30 cellular contexts compared by ENCODE assay signal in the genomic region with DNA sequence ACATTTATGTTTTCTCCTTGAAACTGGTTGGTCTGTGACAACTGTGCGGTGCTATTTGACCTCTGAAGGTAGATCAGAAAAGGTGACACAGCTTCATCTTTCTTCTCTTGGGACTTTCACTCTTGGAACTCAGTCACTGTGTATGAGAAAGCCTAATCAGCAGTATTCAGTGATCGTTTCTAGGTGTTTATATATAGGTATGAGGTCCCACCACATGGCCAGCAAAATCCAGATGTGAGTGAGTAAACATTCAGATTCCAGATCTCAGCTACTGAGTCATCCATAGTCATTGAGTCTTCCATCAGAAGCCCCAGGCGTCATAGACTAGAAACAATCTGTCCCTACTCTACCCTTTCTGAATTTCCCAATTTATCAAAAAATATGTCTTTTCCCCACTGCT.
DNase-seq lines count a peak whose midpoint lies in the region; ATAC-seq and TF ChIP-seq lines count a peak whose summit lies in the region.
"Had no signal": no experiment of that assay in that cellular context is flagged by ENCODE, and none has a peak within 500 bp of the region (broad histone marks: within the 10 kb centered on the region; RNA-seq: fewer than 3 reads in every experiment).

No MANE protein-coding gene starts in this region.

- H3K4me3 ChIP-seq in RWPE2 (ENCODE audit: severe bottlenecking) (no peak overlapping the region), fibroblast of mammary gland (ENCODE audit: control insufficient read depth, low read depth, low read length) (no peak overlapping the region), Karpas-422 (ENCODE audit: low read length) (no peak overlapping the region)
- H3K4me3 ChIP-seq: gastrocnemius medialis, left lung had no signal

- no peaks in the 10 kb centered on the region for H3K36me3 Mint-ChIP-seq in HFFc6 (ENCODE audit: low read depth)
- H3K36me3 Mint-ChIP-seq: stimulated activated effector memory CD8-positive, alpha-beta T cell treated with anti-CD3 and anti-CD28 coated beads, Interleukin-12 subunit alpha, Interleukin-12 subunit beta, amount 100 ng/mL, for 72 hours had no signal

- H3K4me1 Mint-ChIP-seq in HFFc6 (ENCODE audit: low read depth): peaks cover 11% of the 10 kb centered on the region
- H3K4me1 Mint-ChIP-seq: activated CD4-positive, alpha-beta T cell treated with anti-CD3 and anti-CD28 coated beads, Interleukin-2, amount 10 ng/mL, durations not matched to agents 7 days and 5 days; immature natural killer cell; stimulated activated effector memory CD8-positive, alpha-beta T cell treated with anti-CD3 and anti-CD28 coated beads, Interleukin-12 subunit alpha, Interleukin-12 subunit beta, amount 100 ng/mL, for 72 hours had no signal

- no peak for TF ChIP-seq CTCF in HFFc6 (IDR thresholded peaks at IDR 0.05)
- TF ChIP-seq CTCF in RWPE2 (IDR thresholded peaks at IDR 0.05; ENCODE audit: poor library complexity, severe bottlenecking): no peak
- no peak for TF ChIP-seq CTCF in fibroblast of mammary gland (conservative IDR thresholded peaks at IDR 0.05; ENCODE audit: control insufficient read depth, insufficient read depth, low read depth, low read length)

- no peaks in the 10 kb centered on the region for H3K9me2 ChIP-seq in Karpas-422 (replicated peaks; ENCODE audit: insufficient read depth, low read length)

- H3K27ac Mint-ChIP-seq in HFFc6: no peak overlapping the region
- H3K27ac Mint-ChIP-seq: activated CD4-positive, alpha-beta T cell treated with anti-CD3 and anti-CD28 coated beads, Interleukin-2, amount 10 ng/mL, durations not matched to agents 7 days and 5 days; activated T-cell treated with anti-CD3 and anti-CD28 coated beads, Interleukin-2, amount 50 U/mL, for 24 hours; immature natural killer cell; progenitor cell of endocrine pancreas; stimulated activated effector memory CD8-positive, alpha-beta T cell treated with anti-CD3 and anti-CD28 coated beads, Interleukin-12 subunit alpha, Interleukin-12 subunit beta, amount 100 ng/mL, for 72 hours had no signal

- ATAC-seq in RWPE2 (ENCODE audit: low read depth) (peak; percentile 79), left cardiac atrium (no peak)
- ATAC-seq: gastrocnemius medialis; left lung; sciatic nerve; stimulated activated effector memory CD8-positive, alpha-beta T cell treated with anti-CD3 and anti-CD28 coated beads, Interleukin-12 subunit alpha, Interleukin-12 subunit beta, amount 100 ng/mL, for 72 hours had no signal

- H3K9me3 ChIP-seq in RWPE2 (ENCODE audit: severe bottlenecking): no peaks in the 10 kb centered on the region
- H3K9me3 ChIP-seq in Karpas-422 (ENCODE audit: low read length): no peaks in the 10 kb centered on the region
- H3K9me3 ChIP-seq: Caco-2, gastrocnemius medialis had no signal

- H3K4me1 ChIP-seq in RWPE2 (ENCODE audit: insufficient read depth, poor library complexity, severe bottlenecking): no peaks in the 10 kb centered on the region
- no peaks in the 10 kb centered on the region for H3K4me1 ChIP-seq in Karpas-422 (ENCODE audit: low read length)
- H3K4me1 ChIP-seq: Caco-2, gastrocnemius medialis, left lung had no signal

- H3K4me2 ChIP-seq in Karpas-422 (ENCODE audit: low read depth, low read length, poor library complexity, severe bottlenecking): no peak overlapping the region

- no peak overlapping the region for H3K9ac ChIP-seq in Karpas-422 (ENCODE audit: low read length)

- DNase-seq in AG08396 (ENCODE audit: low spot score) (peak; percentile 24), HFFc6 (peak; percentile 25), RWPE2 (ENCODE audit: low spot score) (no peak), fibroblast of mammary gland (ENCODE audit: low read depth) (peak; percentile 85), NCI-H128 (lab: John Stamatoyannopoulos, UW; ENCODE audit: unreplicated experiment) (no peak), left cardiac atrium (no peak), ACHN (no peak), Karpas-422 (no peak)
- DNase-seq: activated CD4-positive, alpha-beta T cell treated with anti-CD3 and anti-CD28 coated beads, Interleukin-2, amount 10 ng/mL, durations not matched to agents 7 days and 5 days; activated naive CD4-positive, alpha-beta T cell; activated T-cell treated with anti-CD3 and anti-CD28 coated beads, Interleukin-2, amount 50 U/mL, for 24 hours; brain microvascular endothelial cell; Caco-2; DND-41; effector CD4-positive, alpha-beta T cell; gastrocnemius medialis; hypothalamus; immature natural killer cell; left lung; NCI-H1105 treated with DMSO at 0.1 percent for 48 hours; NCI-H2029 treated with DMSO at 0.1 percent for 48 hours; NCI-H774; SHP77; stimulated activated CD4-positive, alpha-beta T cell treated with anti-CD3 and anti-CD28 coated beads, Interleukin-12 subunit alpha, Interleukin-12 subunit beta, amount 100 ng/mL, for 4 hours; stimulated activated CD4-positive, alpha-beta T cell treated with anti-CD3 and anti-CD28 coated beads, Interleukin-4, amount 100 ng/mL, for 24 hours; T1000 had no signal

- H3K36me3 ChIP-seq in RWPE2 (ENCODE audit: low read depth) (no peaks in the 10 kb centered on the region), Karpas-422 (ENCODE audit: insufficient read depth, low read length) (no peaks in the 10 kb centered on the region)
- H3K36me3 ChIP-seq: brain microvascular endothelial cell, gastrocnemius medialis, left lung had no signal

- H3K79me2 ChIP-seq in Karpas-422 (ENCODE audit: low read length): no peaks in the 10 kb centered on the region

- H3K27me3 Mint-ChIP-seq in HFFc6 (ENCODE audit: insufficient read depth): no peaks in the 10 kb centered on the region
- H3K27me3 Mint-ChIP-seq: activated T-cell treated with anti-CD3 and anti-CD28 coated beads, Interleukin-2, amount 50 U/mL, for 24 hours; progenitor cell of endocrine pancreas had no signal

- no peaks in the 10 kb centered on the region for H3K27me3 ChIP-seq in RWPE2 (ENCODE audit: insufficient read depth, poor library complexity, severe bottlenecking)
- H3K27me3 ChIP-seq in Karpas-422 (ENCODE audit: low read length): no peaks in the 10 kb centered on the region
- H3K27me3 ChIP-seq: brain microvascular endothelial cell, gastrocnemius medialis, left lung had no signal

- H3K27ac ChIP-seq in RWPE2 (ENCODE audit: poor library complexity, severe bottlenecking): no peak overlapping the region
- H3K27ac ChIP-seq in Karpas-422 (ENCODE audit: low read length): no peak overlapping the region
- H3K27ac ChIP-seq: brain microvascular endothelial cell, C4-2B, gastrocnemius medialis, left lung had no signal

- H3K4me3 Mint-ChIP-seq in HFFc6: no peak overlapping the region
- H3K4me3 Mint-ChIP-seq: activated CD4-positive, alpha-beta T cell treated with anti-CD3 and anti-CD28 coated beads, Interleukin-2, amount 10 ng/mL, durations not matched to agents 7 days and 5 days; activated T-cell treated with anti-CD3 and anti-CD28 coated beads, Interleukin-2, amount 50 U/mL, for 24 hours; immature natural killer cell; stimulated activated effector memory CD8-positive, alpha-beta T cell treated with anti-CD3 and anti-CD28 coated beads, Interleukin-12 subunit alpha, Interleukin-12 subunit beta, amount 100 ng/mL, for 72 hours had no signal

- intact Hi-C loops in left cardiac atrium (cut with DNase I): no loop called here

- no peaks in the 10 kb centered on the region for H3K9me3 Mint-ChIP-seq in HFFc6

- no peak overlapping the region for H2AFZ ChIP-seq in Karpas-422 (ENCODE audit: low read length)

- H4K20me1 ChIP-seq in Karpas-422 (ENCODE audit: insufficient read depth, low read depth, low read length): no peaks in the 10 kb centered on the region

- in situ Hi-C loops in ACHN (cut with HindIII; ENCODE audit: low pct_ligation_motif_present, low pct_unique_long_range_greater_than_20kb, low sequenced_read_pairs): no loop called here

Comparison
In these comparisons a context has a peak if more than half of its experiments do, and no peak if none do; other contexts are left out.
1. DNase-seq: peak in AG08396 (single experiment), HFFc6 (single experiment) and fibroblast of mammary gland (single experiment); none in RWPE2 (single experiment), NCI-H128 (single experiment), left cardiac atrium (single experiment), ACHN (single experiment) and Karpas-422 (single experiment).